Comparison of ENCODE assay signal across 2 cellular contexts in genomic region chr2:153057743-153058142, GRCh38.
TF ChIP-seq lines count a peak whose summit lies in the region.

No MANE protein-coding gene starts in this region.

TF ChIP-seq in IMR-90, 13 proteins besides CTCF, POLR2A, EP300 and RAD21:
- no peak for TF ChIP-seq CHD1 (IDR thresholded peaks at IDR 0.05; ENCODE audit: low read depth, low read length)
- TF ChIP-seq FOS (IDR thresholded peaks at IDR 0.05; ENCODE audit: low read depth, low read length) = no peak
- no peak for TF ChIP-seq CEBPB (IDR thresholded peaks at IDR 0.05; ENCODE audit: low read depth, low read length)
- TF ChIP-seq RCOR1 (IDR thresholded peaks at IDR 0.05; ENCODE audit: insufficient replicate concordance, low read length) = no peak
- TF ChIP-seq ELK1 (IDR thresholded peaks at IDR 0.05; ENCODE audit: borderline replicate concordance, low read depth, low read length) = no peak
- TF ChIP-seq RFX5 (IDR thresholded peaks at IDR 0.05; ENCODE audit: low read depth, low read length) = no peak
- TF ChIP-seq BHLHE40 (IDR thresholded peaks at IDR 0.05; ENCODE audit: low read depth, low read length) = no peak
- TF ChIP-seq SMC3 (IDR thresholded peaks at IDR 0.05; ENCODE audit: low read depth, low read length) = no peak
- no peak for TF ChIP-seq MAFK (IDR thresholded peaks at IDR 0.05; ENCODE audit: low read depth, low read length)
- TF ChIP-seq MAZ (IDR thresholded peaks at IDR 0.05; ENCODE audit: borderline replicate concordance, low read depth, low read length) = no peak
- TF ChIP-seq USF2 (IDR thresholded peaks at IDR 0.05; ENCODE audit: low read depth, low read length) = no peak
- TF ChIP-seq NFE2L2 (IDR thresholded peaks at IDR 0.05; ENCODE audit: low read depth, low read length) = no peak
- no peak for TF ChIP-seq MXI1 (IDR thresholded peaks at IDR 0.05; ENCODE audit: borderline replicate concordance, low read depth, low read length)

TF ChIP-seq in H1, 55 proteins besides CTCF, POLR2A, EP300 and RAD21:
- no peak for TF ChIP-seq ZNF274 (IDR thresholded peaks at IDR 0.05; ENCODE audit: borderline replicate concordance, extremely low read depth, low read length)
- TF ChIP-seq JUN (IDR thresholded peaks at IDR 0.05; ENCODE audit: low read depth, low read length) = no peak
- TF ChIP-seq BACH1 (IDR thresholded peaks at IDR 0.05; ENCODE audit: low read length) = no peak
- no peak for TF ChIP-seq RBBP5 (IDR thresholded peaks at IDR 0.05; ENCODE audit: borderline replicate concordance, low read depth, low read length)
- TF ChIP-seq KDM4A (IDR thresholded peaks at IDR 0.05; ENCODE audit: low read depth, low read length, severe bottlenecking) = no peak
- TF ChIP-seq YY1 (IDR thresholded peaks at IDR 0.05; ENCODE audit: low read depth, low read length) = no peak
- no peak for TF ChIP-seq CBX8 (IDR thresholded peaks at IDR 0.05; ENCODE audit: borderline replicate concordance, low read depth, low read length)
- no peak for TF ChIP-seq PHF8 (conservative IDR thresholded peaks at IDR 0.05; ENCODE audit: low read depth, low read length)
- TF ChIP-seq GTF2F1 (IDR thresholded peaks at IDR 0.05; ENCODE audit: borderline replicate concordance, low read depth, low read length) = no peak
